Comparison of ENCODE assay signal across 8 cellular contexts in the genomic region with DNA sequence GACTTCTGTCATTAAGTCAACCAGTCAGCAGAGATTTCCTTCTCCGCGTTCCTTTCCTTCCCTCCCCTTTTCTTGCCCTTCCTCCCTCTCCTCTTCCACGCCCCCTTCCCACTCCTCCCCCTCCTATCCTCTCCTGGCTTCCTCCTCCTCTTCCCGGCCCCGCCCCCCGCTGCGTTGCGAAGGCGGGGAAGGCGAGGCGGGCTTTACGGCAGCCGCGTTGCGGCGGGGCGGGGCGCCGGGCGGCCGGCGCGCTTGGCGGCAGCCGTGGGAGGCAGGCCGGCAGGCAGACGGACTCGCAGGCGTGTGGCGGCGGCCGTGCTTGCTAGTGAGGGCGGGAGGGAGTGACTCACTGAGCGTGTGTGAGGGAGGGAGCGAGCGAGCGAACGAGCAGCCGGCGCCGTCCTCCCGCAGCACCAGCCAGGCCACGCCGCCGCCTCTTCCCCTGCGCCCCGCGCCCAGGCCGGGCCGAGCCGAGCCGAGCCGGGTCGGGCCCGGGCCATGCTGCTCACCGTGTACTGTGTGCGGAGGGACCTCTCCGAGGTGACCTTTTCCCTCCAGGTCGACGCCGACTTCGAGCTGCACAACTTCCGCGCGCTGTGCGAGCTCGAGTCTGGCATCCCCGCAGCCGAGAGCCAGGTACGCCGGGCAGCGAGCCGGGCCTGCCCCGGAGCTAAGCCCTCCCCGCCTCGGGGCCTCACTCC. TPM values are rescaled to one million over a fixed set of nuclear protein-coding genes. Genes with fewer than 3 reads are reported as not detected.
DNase-seq lines count a peak whose midpoint lies in the region; ATAC-seq and TF ChIP-seq lines count a peak whose summit lies in the region.

A gene (plus strand): TSS at position 286 of the 701 bp plus-strand sequence. CDS start 213 bp downstream, at position 499.

- H3K4me3 ChIP-seq in Caco-2 (ENCODE audit: low read depth, low read length) (peak within 1 kb of the TSS; percentile 95), OCI-LY3 (ENCODE audit: low read length) (peak within 1 kb of the TSS; percentile 97)

- H3K4me1 Mint-ChIP-seq in Caco-2 (ENCODE audit: low read depth, unreplicated experiment), result peaks cover 27% of the 10 kb centered on the region

- CTCF ChIA-PET in Caco-2 (lab: Charles Lee), result interaction anchor here (0.9 kb wide), 1 partner anchor 124 kb away, joined by 3 read pairs; no protein-coding TSS in a partner anchor

- H3K36me3 ChIP-seq in Caco-2 (ENCODE audit: control insufficient read depth, insufficient read depth, low read length), result no peaks in the 10 kb centered on the region; the same call in 1 of the 2 replicates
- H3K36me3 ChIP-seq in OCI-LY3 (replicated peaks; ENCODE audit: low read depth, low read length), result peaks cover 9% of the 10 kb centered on the region

- TF ChIP-seq CTCF in Caco-2 (IDR thresholded peaks at IDR 0.05; ENCODE audit: insufficient read depth in 1 of 2, low read depth in 1 of 2, low read length in 1 of 2, severe bottlenecking in 1 of 2, unreplicated experiment in 1 of 2) (no peak), OCI-LY3 (IDR thresholded peaks at IDR 0.05; ENCODE audit: low read depth, low read length) (no peak)

- H3K9me3 ChIP-seq in Caco-2, result no peaks in the 10 kb centered on the region
- H3K9me3 ChIP-seq in OCI-LY3 (ENCODE audit: insufficient read depth, low read length), result no peaks in the 10 kb centered on the region

- H3K27me3 Mint-ChIP-seq in Caco-2 (ENCODE audit: insufficient read depth, unreplicated experiment), result no peaks in the 10 kb centered on the region

- intact Hi-C loops in Caco-2 (cut with micrococcal nuclease; ENCODE audit: unreplicated experiment), result loop anchor here (1.0 to 10.0 kb wide), 3 partner anchors 33 to 217 kb away; a partner anchor contains a TSS

- no peaks in the 10 kb centered on the region for H3K27me3 ChIP-seq in Caco-2 (replicated peaks; ENCODE audit: control insufficient read depth, insufficient read depth, low read length)
- H3K27me3 ChIP-seq in OCI-LY3 (ENCODE audit: low read depth, low read length), result no peaks in the 10 kb centered on the region

- POLR2A ChIA-PET in Caco-2 (lab: Charles Lee), result interaction anchor here (0.5 kb wide), 1 partner anchor 19 kb away, joined by 3 read pairs; no protein-coding TSS in a partner anchor

- H3K79me2 ChIP-seq in OCI-LY3 (ENCODE audit: low read length), result peaks cover 51% of the 10 kb centered on the region

- peaks cover 26% of the 10 kb centered on the region for H3K36me3 Mint-ChIP-seq in Caco-2 (ENCODE audit: insufficient read depth, unreplicated experiment)

- H3K4me2 ChIP-seq in OCI-LY3 (ENCODE audit: low read length), result peak within 1 kb of the TSS; percentile 98

- peaks cover 38% of the 10 kb centered on the region for H4K20me1 ChIP-seq in OCI-LY3 (ENCODE audit: insufficient read depth, low read length)

- peak within 1 kb of the TSS; percentile 96 for H3K27ac ChIP-seq in OCI-LY3 (ENCODE audit: low read length)

- peak; percentile 96 to 97 for DNase-seq in Caco-2
- peak; percentile 71 for DNase-seq in HuH-7.5 (ENCODE audit: low spot score)
- peak; percentile 87 for DNase-seq in activated T-cell treated with anti-CD3 and anti-CD28 coated beads for 1 hour (ENCODE audit: low read depth)
- DNase-seq in epidermal melanocyte (ENCODE audit: insufficient read length, low spot score), result peak; percentile 90
- DNase-seq in middle frontal gyrus (ENCODE audit: extremely low spot score, low spot score), result peak; percentile 85
- DNase-seq in stimulated activated CD8-positive, alpha-beta memory T cell treated with anti-CD3 and anti-CD28 coated beads, Interleukin-2, amount 100 ng/mL, for 1 hour (ENCODE audit: low read depth in 2 of 2), result peak; percentile 82 to 90

- peak within 1 kb of the TSS; percentile 88 for H3K4me3 Mint-ChIP-seq in Caco-2 (ENCODE audit: unreplicated experiment)

- H3K4me1 ChIP-seq in Caco-2 (peaks cover 33% of the 10 kb centered on the region), OCI-LY3 (ENCODE audit: low read length) (peaks cover 29% of the 10 kb centered on the region)

- H2AFZ ChIP-seq in OCI-LY3 (ENCODE audit: low read depth, low read length), result peak within 1 kb of the TSS; percentile 91

- peak; percentile 69 for ATAC-seq in GM21515 (IDR thresholded peaks at IDR 0.05; ENCODE audit: unreplicated experiment)

- H3K9me3 Mint-ChIP-seq in Caco-2 (ENCODE audit: unreplicated experiment), result no peaks in the 10 kb centered on the region

- peak within 1 kb of the TSS; percentile 97 for H3K9ac ChIP-seq in OCI-LY3 (ENCODE audit: low read length)

- BruUV-seq in Caco-2 (replicated peaks; lab: Mats Ljungman, UMichigan), result no TSS peak

- H3K27ac Mint-ChIP-seq in Caco-2 (ENCODE audit: unreplicated experiment), result peak within 1 kb of the TSS; percentile 86

RNA-seq across cellular contexts. Expression of the gene that starts here (rescaled TPM):
- 53.1 and 53.4 TPM in 2 replicates for total RNA-seq in Caco-2 (2022)

Comparison
In these comparisons a context has a peak if more than half of its experiments do, and no peak if none do; other contexts are left out.
1. Peak in every context shown above with its lines: DNase-seq, ATAC-seq, H3K4me3 ChIP-seq and H3K27ac ChIP-seq.